8 cellular contexts compared by ENCODE assay signal in the genomic region with DNA sequence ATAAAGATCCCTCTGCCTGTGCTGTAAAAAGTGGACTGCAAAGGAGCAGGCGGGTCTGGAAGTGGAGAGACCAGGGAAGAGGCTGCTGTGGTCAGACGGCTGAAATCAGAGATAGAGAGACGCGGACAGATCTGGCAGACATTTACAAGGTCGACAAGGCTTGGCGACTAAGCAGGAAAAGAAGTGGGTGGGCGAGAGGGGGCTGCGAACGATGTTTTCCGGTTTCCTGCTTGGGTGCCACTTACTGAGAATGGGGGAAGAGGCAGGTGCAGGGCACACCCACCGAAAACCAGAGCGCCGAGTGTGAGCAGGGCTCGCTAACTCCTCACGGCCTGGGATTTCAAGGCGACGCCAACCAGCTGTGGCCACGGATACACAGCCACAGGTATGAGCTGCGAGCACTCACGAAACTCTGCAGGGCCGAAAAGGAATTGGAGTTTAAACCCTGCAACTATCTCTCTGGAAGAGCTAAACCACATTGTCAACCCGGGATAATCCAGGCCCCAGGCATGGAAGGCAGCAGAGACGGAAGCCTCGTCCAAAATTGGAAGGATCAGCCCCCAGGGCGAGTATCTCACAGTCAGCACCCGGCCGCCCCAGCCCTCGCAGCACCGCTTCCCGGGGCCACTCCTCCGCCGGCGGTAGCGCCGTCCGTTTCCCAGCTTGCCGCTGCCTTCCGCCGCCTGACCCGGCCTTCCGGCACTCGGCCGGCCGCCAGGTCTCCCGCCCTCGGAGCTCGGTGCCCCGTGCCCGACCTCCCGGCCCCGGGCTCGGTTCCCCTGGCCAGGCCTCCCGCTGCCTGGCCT. TPM values are rescaled to one million over a fixed set of nuclear protein-coding genes. Genes with fewer than 3 reads are reported as not detected.
DNase-seq lines count a peak whose midpoint lies in the region; ATAC-seq and TF ChIP-seq lines count a peak whose summit lies in the region.

No MANE protein-coding gene starts in this region.

- peaks cover 0 to 6% (median 1%) of the 10 kb centered on the region in 4 donors for H3K36me3 ChIP-seq in liver (ENCODE audit: control insufficient read depth in 4 of 4, insufficient read depth in 3 of 4, low read depth in 1 of 4, low read length in 3 of 4)

- no peaks in the 10 kb centered on the region for H3K27me3 ChIP-seq in liver (ENCODE audit: control insufficient read depth in 4 of 4, insufficient read depth in 4 of 4, low read length in 3 of 4)

- H3K27ac ChIP-seq in liver (ENCODE audit: low read depth in 1 of 2, low read length in 2 of 2): peak overlapping the region; percentile 95 to 96

- under 1% methylated on average over 53 of the region's 53 CpGs for WGBS in liver

- peak overlapping the region; percentile 76 to 95 (median 78) for H3K4me3 ChIP-seq in liver (ENCODE audit: low read depth in 1 of 3, low read length in 3 of 3)

- DNase-seq in ELR (ENCODE audit: low read depth): peak; percentile 58
- DNase-seq in Kasumi-1 (lab: John Stamatoyannopoulos, UW): peak; percentile 32 to 34
- DNase-seq in activated CD4-positive, alpha-beta T cell treated with anti-CD3 and anti-CD28 coated beads, Interleukin-2, amount 10 ng/mL, durations not matched to agents 7 days and 5 days: peak; percentile 48
- peak; percentile 72 for DNase-seq in dermis blood vessel endothelial cell
- peak; percentile 20 to 29 for DNase-seq in stimulated activated CD4-positive, alpha-beta T cell treated with anti-CD3 and anti-CD28 coated beads, Interleukin-2, amount 100 ng/mL, for 48 hours
- no peak for DNase-seq in OCI-M2 (lab: John Stamatoyannopoulos, UW; ENCODE audit: unreplicated experiment)

- H3K4me1 ChIP-seq in liver (ENCODE audit: control insufficient read depth in 4 of 4, insufficient read depth in 4 of 4, low read length in 3 of 4): peaks cover 2 to 46% (median 37%) of the 10 kb centered on the region in 4 donors

- H3K9me3 Mint-ChIP-seq in activated CD4-positive, alpha-beta T cell treated with anti-CD3 and anti-CD28 coated beads, Interleukin-2, amount 10 ng/mL, durations not matched to agents 7 days and 5 days: no peaks in the 10 kb centered on the region

- H3K4me1 Mint-ChIP-seq in activated CD4-positive, alpha-beta T cell treated with anti-CD3 and anti-CD28 coated beads, Interleukin-2, amount 10 ng/mL, durations not matched to agents 7 days and 5 days: peaks cover 66% of the 10 kb centered on the region

- no peak for TF ChIP-seq RAD21 in liver (IDR thresholded peaks at IDR 0.05)

- POLR2A ChIA-PET in activated CD4-positive, alpha-beta T cell treated with anti-CD3 and anti-CD28 coated beads, Interleukin-2, amount 10 ng/mL, durations not matched to agents 7 days and 5 days (lab: Charles Lee): interaction anchor here (1.0 to 1.5 kb wide), 2 partner anchors 85 to 174 kb away, joined by 3 to 6 read pairs; partner anchors contain the start of gene CENPU

- peak overlapping the region; percentile 96 for H3K27ac Mint-ChIP-seq in activated CD4-positive, alpha-beta T cell treated with anti-CD3 and anti-CD28 coated beads, Interleukin-2, amount 10 ng/mL, durations not matched to agents 7 days and 5 days

- peaks cover 48% of the 10 kb centered on the region for H3K36me3 Mint-ChIP-seq in activated CD4-positive, alpha-beta T cell treated with anti-CD3 and anti-CD28 coated beads, Interleukin-2, amount 10 ng/mL, durations not matched to agents 7 days and 5 days (ENCODE audit: low read depth)

- CTCF ChIA-PET in activated CD4-positive, alpha-beta T cell treated with anti-CD3 and anti-CD28 coated beads, Interleukin-2, amount 10 ng/mL, durations not matched to agents 7 days and 5 days (lab: Charles Lee): interaction anchor here (0.5 to 3.5 kb wide), 6 partner anchors 11 to 1297 kb away, joined by 3 to 8 read pairs (median 4); no protein-coding TSS in a partner anchor

- ATAC-seq in GM21619 (IDR thresholded peaks at IDR 0.05; ENCODE audit: unreplicated experiment): peak; percentile 31

- no peaks in the 10 kb centered on the region for H3K27me3 Mint-ChIP-seq in activated CD4-positive, alpha-beta T cell treated with anti-CD3 and anti-CD28 coated beads, Interleukin-2, amount 10 ng/mL, durations not matched to agents 7 days and 5 days

- peak overlapping the region; percentile 66 to 87 for H3K9ac ChIP-seq in liver (ENCODE audit: low read depth in 1 of 2, low read length in 2 of 2)

- TF ChIP-seq CTCF in liver (IDR thresholded peaks at IDR 0.05; ENCODE audit: low read depth, low read length, missing input control): no peak

- no peaks in the 10 kb centered on the region for H3K9me3 ChIP-seq in liver (ENCODE audit: control insufficient read depth in 4 of 4, low read length in 3 of 4)

- peak overlapping the region; percentile 96 for H3K4me3 Mint-ChIP-seq in activated CD4-positive, alpha-beta T cell treated with anti-CD3 and anti-CD28 coated beads, Interleukin-2, amount 10 ng/mL, durations not matched to agents 7 days and 5 days

TF ChIP-seq in liver, 16 proteins besides CTCF, POLR2A, EP300 and RAD21:
- TF ChIP-seq JUND (IDR thresholded peaks at IDR 0.05) (no peak), EGR1 (IDR thresholded peaks at IDR 0.05; ENCODE audit: low read depth in 2 of 2) (no peak), TAF1 (conservative IDR thresholded peaks at IDR 0.05) (no peak), FOXA1 (IDR thresholded peaks at IDR 0.05) (no peak)
TF ChIP-seq in liver: peak in this region for 0.

RNA-seq across cellular contexts. Expression of gene CASP3, which starts 0.8 kb away (rescaled TPM):
- 10 to 100 TPM; 58.0 to 64.2 TPM for total RNA-seq in activated CD4-positive, alpha-beta T cell treated with anti-CD3 and anti-CD28 coated beads, Interleukin-2, amount 10 ng/mL, durations not matched to agents 7 days and 5 days
- 59.9 and 65.3 TPM in 2 replicates for total RNA-seq in dermis blood vessel endothelial cell
- 10 to 100 TPM; 13.2 to 30.1 TPM for total RNA-seq in liver
- polyA plus RNA-seq in liver: 10 to 100 TPM in 1 of 2 donors, 1 to 10 TPM in 1; 7.8 to 10.4 TPM

RNA-seq across cellular contexts. Expression of gene PRIMPOL, which starts 1.1 kb away (rescaled TPM):
- total RNA-seq in activated CD4-positive, alpha-beta T cell treated with anti-CD3 and anti-CD28 coated beads, Interleukin-2, amount 10 ng/mL, durations not matched to agents 7 days and 5 days: 10 to 100 TPM; 20.2 to 21.4 TPM
- total RNA-seq in dermis blood vessel endothelial cell (15.8 and 16.8 TPM in 2 replicates), liver (1 to 10 TPM; 5.9 to 7.3 TPM)
- polyA plus RNA-seq in liver: 1 to 10 TPM; 2.2 to 5.0 TPM
